In genomic region chr3:159229161-159229560, GRCh38 we compare ENCODE assay signal across 28 cellular contexts.
"Had no signal": no experiment of that assay in that cellular context is flagged by ENCODE, and none has a peak within 500 bp of the region (broad histone marks: within the 10 kb centered on the region; RNA-seq: fewer than 3 reads in every experiment).

No MANE protein-coding gene starts in this region.

- DNase-seq: activated CD4-positive, alpha-beta T cell treated with anti-CD3 and anti-CD28 coated beads for 4 hours; activated CD4-positive, alpha-beta T cell treated with anti-CD3 and anti-CD28 coated beads, Interleukin-2, amount 50 U/mL, for 4 hours; activated CD8-positive, alpha-beta memory T cell treated with anti-CD3 and anti-CD28 coated beads for 24 hours; activated effector memory CD4-positive, alpha-beta T cell treated with Interleukin-2 at 50 U/mL for 16 hours; activated naive CD4-positive, alpha-beta T cell treated with Interleukin-2 at 50 U/mL for 16 hours; amniotic stem cell; brain microvascular endothelial cell; cortex of kidney; effector memory CD8-positive, alpha-beta T cell; erythroblast; gastrocnemius medialis; glutamatergic neuron; left cardiac atrium; mammary epithelial cell; naive B cell; nephron progenitor cell; ovary; sigmoid colon; small intestine; stimulated activated CD4-positive, alpha-beta T cell treated with anti-CD3 and anti-CD28 coated beads, Interleukin-4, amount 100 ng/mL, for 24 hours; stomach; thyroid gland had no signal

- H3K27me3 ChIP-seq: brain microvascular endothelial cell, gastrocnemius medialis, neutrophil, ovary, sigmoid colon, stomach, thyroid gland, upper lobe of left lung, vagina had no signal

- ATAC-seq: effector memory CD8-positive, alpha-beta T cell; gastrocnemius medialis; left cardiac atrium; stimulated activated effector memory CD8-positive, alpha-beta T cell treated with anti-CD3 and anti-CD28 coated beads, Interleukin-12 subunit alpha, Interleukin-12 subunit beta, amount 100 ng/mL, for 72 hours had no signal

- FAIRE-seq: astrocyte, keratinocyte, small intestine had no signal

- H3K27ac ChIP-seq: brain microvascular endothelial cell, gastrocnemius medialis, neutrophil, ovary, sigmoid colon, stomach, thyroid gland, upper lobe of left lung, vagina had no signal

- H3K9me3 ChIP-seq: gastrocnemius medialis, neutrophil, ovary, sigmoid colon, stomach, thyroid gland, upper lobe of left lung, vagina had no signal

- H3K4me1 ChIP-seq: gastrocnemius medialis, stomach, thyroid gland, upper lobe of left lung, vagina had no signal

- H3K4me3 ChIP-seq: gastrocnemius medialis, ovary, sigmoid colon, stomach, thyroid gland, upper lobe of left lung, vagina had no signal

- H3K36me3 ChIP-seq: brain microvascular endothelial cell, gastrocnemius medialis, neutrophil, ovary, sigmoid colon, stomach, thyroid gland, upper lobe of left lung, vagina had no signal
